In the genomic region with DNA sequence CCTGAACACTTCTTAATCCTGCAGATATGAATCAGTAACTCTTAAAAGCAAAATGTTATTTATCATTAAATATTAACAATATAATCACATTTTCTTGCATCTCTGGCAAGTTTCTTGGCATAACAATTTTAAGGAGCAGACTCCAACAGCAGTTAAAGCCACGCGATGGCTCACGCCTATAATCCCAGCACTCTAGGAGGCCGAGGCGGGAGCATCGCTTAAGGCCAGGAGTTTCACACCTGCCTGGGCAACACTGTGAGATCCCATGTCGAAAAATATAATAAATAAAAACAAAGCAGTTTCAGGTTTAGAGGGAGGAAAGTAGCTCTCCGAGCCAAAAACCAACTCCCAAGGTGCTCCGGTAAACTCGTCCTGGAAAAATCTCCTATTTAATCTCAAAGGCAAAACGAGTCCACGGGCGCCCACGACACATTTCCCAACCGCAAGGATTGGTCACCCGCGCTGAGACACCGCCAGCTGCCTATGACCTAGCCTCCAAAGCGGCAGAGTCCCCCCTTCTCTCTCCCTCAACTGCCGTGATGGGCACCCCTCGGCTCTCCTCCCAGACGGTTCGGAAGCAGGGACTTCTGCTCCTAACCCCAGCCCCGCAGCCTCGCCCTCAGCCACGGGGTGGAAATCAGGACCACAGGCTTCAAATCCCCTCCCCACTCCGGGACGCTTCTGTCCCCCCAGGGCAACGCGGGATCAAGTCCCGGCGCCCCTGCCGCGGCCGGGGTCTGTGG, we compare ENCODE assay signal across 8 cellular contexts. TPM values are rescaled to one million over a fixed set of nuclear protein-coding genes. Genes with fewer than 3 reads are reported as not detected.
DNase-seq lines count a peak whose midpoint lies in the region; ATAC-seq and TF ChIP-seq lines count a peak whose summit lies in the region.
"Not testable (repeated sequence)": the region's sequence is repeated elsewhere in the genome, so short reads cannot be mapped to it uniquely, and the experiment has no call there.

No MANE protein-coding gene starts in this region.

- POLR2A ChIA-PET in activated B cell treated with CpG ODN at 0.5 μM for 24 hours (lab: Charles Lee), result interaction anchor here (0.7 to 1.5 kb wide), 2 partner anchors 37 to 132 kb away, joined by 3 to 6 read pairs; a partner anchor contains a TSS

- TF ChIP-seq CTCF in Calu3 (IDR thresholded peaks at IDR 0.05; ENCODE audit: unreplicated experiment); KMS-11 (conservative IDR thresholded peaks at IDR 0.05; ENCODE audit: low read depth, low read length); activated B cell treated with CpG ODN at 0.5 μM for 24 hours (IDR thresholded peaks at IDR 0.05); hepatocyte (IDR thresholded peaks at IDR 0.05; ENCODE audit: poor library complexity); neural progenitor cell (IDR thresholded peaks at IDR 0.05); suprapubic skin (IDR thresholded peaks at IDR 0.05): not testable (repeated sequence)

- not testable (repeated sequence) for H3K27me3 Mint-ChIP-seq in Calu3 (ENCODE audit: unreplicated experiment); activated B cell treated with CpG ODN at 0.5 μM for 24 hours
- peaks cover 10% of the 10 kb centered on the region for H3K27me3 Mint-ChIP-seq in neural progenitor cell (ENCODE audit: insufficient read depth, low read depth)

- H3K4me1 Mint-ChIP-seq in Calu3 (ENCODE audit: low read depth, unreplicated experiment), result not testable (repeated sequence)
- peaks cover 56% of the 10 kb centered on the region for H3K4me1 Mint-ChIP-seq in activated B cell treated with CpG ODN at 0.5 μM for 24 hours
- peaks cover 28% of the 10 kb centered on the region for H3K4me1 Mint-ChIP-seq in neural progenitor cell

- not testable (repeated sequence) for H4K20me1 ChIP-seq in KMS-11 (ENCODE audit: insufficient read depth)
- H4K20me1 ChIP-seq in hepatocyte (ENCODE audit: insufficient read depth, poor library complexity, severe bottlenecking), result peaks cover 49% of the 10 kb centered on the region
- H4K20me1 ChIP-seq in neural progenitor cell (ENCODE audit: low read depth), result peaks cover 54% of the 10 kb centered on the region

- H3K9me2 ChIP-seq in hepatocyte (replicated peaks; ENCODE audit: insufficient read depth), result not testable (repeated sequence)

- peak overlapping the region; percentile 21 for H3K27ac Mint-ChIP-seq in Calu3 (ENCODE audit: unreplicated experiment)
- H3K27ac Mint-ChIP-seq in activated B cell treated with CpG ODN at 0.5 μM for 24 hours, result peak overlapping the region; percentile 91
- peak overlapping the region; percentile 78 for H3K27ac Mint-ChIP-seq in neural progenitor cell

- WGBS in hepatocyte (ENCODE audit: low lambda C conversion rate, missing lambda C conversion rate), result 6% methylated on average over 35 of the region's 35 CpGs
- WGBS in suprapubic skin, result 4% methylated on average over 21 of the region's 35 CpGs

- not testable (repeated sequence) for H3F3A ChIP-seq in neural progenitor cell (ENCODE audit: low read depth)

- H3K4me3 ChIP-seq in HAP-1 (peak overlapping the region; percentile 93), hepatocyte (peak overlapping the region; percentile 100), neural progenitor cell (peak overlapping the region; percentile 87), suprapubic skin (peak overlapping the region; percentile 95)
- H3K4me3 ChIP-seq in KMS-11 (IDR thresholded peaks at IDR 0.05; ENCODE audit: insufficient read depth, low read depth, low read length), result not testable (repeated sequence)

- intact Hi-C loops in Calu3 (cut with micrococcal nuclease; ENCODE audit: unreplicated experiment), result not testable (repeated sequence)
- intact Hi-C loops in activated B cell treated with CpG ODN at 0.5 μM for 24 hours (cut with micrococcal nuclease), result loop anchor here (10.0 kb wide), 1 partner anchor 404 kb away; a partner anchor contains a TSS

- TF ChIP-seq POLR2A in suprapubic skin (IDR thresholded peaks at IDR 0.05), result not testable (repeated sequence)

- H2AFZ ChIP-seq in KMS-11 (ENCODE audit: low read depth), result peak overlapping the region; percentile 63
- H2AFZ ChIP-seq in hepatocyte, result peak overlapping the region; percentile 46
- not testable (repeated sequence) for H2AFZ ChIP-seq in neural progenitor cell (replicated peaks)

- H3K27me3 ChIP-seq in HAP-1 (ENCODE audit: low read depth); KMS-11 (ENCODE audit: insufficient read depth, low read depth); hepatocyte; neural progenitor cell; suprapubic skin: not testable (repeated sequence)

- CTCF ChIA-PET in Calu3 (lab: Charles Lee), result interaction anchor here (0.6 kb wide), 1 partner anchor 561 kb away, joined by 3 read pairs; no protein-coding TSS in a partner anchor
- CTCF ChIA-PET in activated B cell treated with CpG ODN at 0.5 μM for 24 hours (lab: Charles Lee), result not testable (repeated sequence)

- H3K4me2 ChIP-seq in KMS-11, result peak overlapping the region; percentile 98
- H3K4me2 ChIP-seq in hepatocyte, result peak overlapping the region; percentile 76
- H3K4me2 ChIP-seq in neural progenitor cell, result peak overlapping the region; percentile 87

- not testable (repeated sequence) for ATAC-seq in activated B cell treated with CpG ODN at 0.5 μM for 24 hours (ENCODE audit: low read depth)

- H3K4me1 ChIP-seq in HAP-1, neural progenitor cell: not testable (repeated sequence)
- H3K4me1 ChIP-seq in KMS-11 (ENCODE audit: low read depth, poor library complexity, severe bottlenecking), result peaks cover 32% of the 10 kb centered on the region
- H3K4me1 ChIP-seq in hepatocyte (ENCODE audit: insufficient read depth), result peaks cover 14% of the 10 kb centered on the region
- peaks cover 33% of the 10 kb centered on the region for H3K4me1 ChIP-seq in suprapubic skin

- H3K79me2 ChIP-seq in KMS-11 (ENCODE audit: insufficient read depth, low read depth), result peaks cover 54% of the 10 kb centered on the region
- peaks cover 64% of the 10 kb centered on the region for H3K79me2 ChIP-seq in hepatocyte
- peaks cover 68% of the 10 kb centered on the region for H3K79me2 ChIP-seq in neural progenitor cell (ENCODE audit: low read depth)

- H3K36me3 ChIP-seq in HAP-1 (replicated peaks); KMS-11 (ENCODE audit: insufficient read depth); hepatocyte (replicated peaks; ENCODE audit: insufficient read depth, low read depth); neural progenitor cell; suprapubic skin: not testable (repeated sequence)

- H3K4me3 Mint-ChIP-seq in Calu3 (ENCODE audit: low read depth, unreplicated experiment) (peak overlapping the region; percentile 95), activated B cell treated with CpG ODN at 0.5 μM for 24 hours (peak overlapping the region; percentile 98), neural progenitor cell (peak overlapping the region; percentile 96)

- not testable (repeated sequence) for BruUV-seq in Calu3 (replicated peaks; lab: Mats Ljungman, UMichigan)

- in situ Hi-C loops in HAP-1 (cut with MboI; ENCODE audit: low sequenced_read_pairs), result not testable (repeated sequence)

- H3K36me3 Mint-ChIP-seq in Calu3 (ENCODE audit: insufficient read depth, unreplicated experiment) (peaks cover 16% of the 10 kb centered on the region), activated B cell treated with CpG ODN at 0.5 μM for 24 hours (ENCODE audit: low read depth) (peaks cover 22% of the 10 kb centered on the region)
- H3K36me3 Mint-ChIP-seq in neural progenitor cell, result not testable (repeated sequence)

- H3K27ac ChIP-seq in KMS-11 (peak overlapping the region; percentile 30; the same call in 1 of the 2 replicates), caudate nucleus (ENCODE audit: low read depth, low read length) (peak overlapping the region; percentile 96), hepatocyte (peak overlapping the region; percentile 98), neural progenitor cell (peak overlapping the region; percentile 96), suprapubic skin (peak overlapping the region; percentile 97)

- H3K9me3 Mint-ChIP-seq in Calu3 (ENCODE audit: low read depth, unreplicated experiment); activated B cell treated with CpG ODN at 0.5 μM for 24 hours; neural progenitor cell: not testable (repeated sequence)

- not testable (repeated sequence) for DNase-seq in Calu3, activated B cell treated with CpG ODN at 0.5 μM for 24 hours
- DNase-seq in HAP-1 (ENCODE audit: low spot score in 2 of 2) (peak in 1 of 2 experiments; percentile 41), caudate nucleus (lab: John Stamatoyannopoulos, UW) (peak in 10 of 61 donors; percentile 3 to 58 (median 34)), hepatocyte (ENCODE audit: low spot score) (peak; percentile 20), neural progenitor cell (ENCODE audit: low spot score) (peak; percentile 20), suprapubic skin (ENCODE audit: low spot score in 2 of 2) (peak in 1 of 2 donors; percentile 76)

- not testable (repeated sequence) for TF ChIP-seq EP300 in suprapubic skin (IDR thresholded peaks at IDR 0.05)

- H3K9me3 ChIP-seq in HAP-1; hepatocyte (ENCODE audit: low read depth); neural progenitor cell (ENCODE audit: low read depth); suprapubic skin: not testable (repeated sequence)

- H3K9ac ChIP-seq in KMS-11, result peak overlapping the region; percentile 62; the same call in 1 of the 2 replicates
- peak overlapping the region; percentile 93 for H3K9ac ChIP-seq in neural progenitor cell

RNA-seq across cellular contexts. Expression of a gene that starts 37.5 kb away (rescaled TPM):
- total RNA-seq in Calu3 (2022), result 4.3 and 5.5 TPM in 2 replicates
- total RNA-seq in activated B cell treated with CpG ODN at 0.5 μM for 24 hours, result 12.8 and 13.2 TPM in 2 replicates
- 9.4 and 15.9 TPM in 2 replicates for total RNA-seq in hepatocyte
- 6.9 and 7.2 TPM in 2 replicates for polyA plus RNA-seq in hepatocyte
- total RNA-seq in neural progenitor cell (ENCODE audit: low replicate concordance), result 9.2 and 18.8 TPM in 2 replicates
- total RNA-seq in suprapubic skin, result 10 to 100 TPM in 1 of 4 donors, 1 to 10 TPM in 3; 6.2 to 17.9 (median 6.7) TPM

Comparison
In these comparisons a context has a peak if more than half of its experiments do, and no peak if none do; other contexts are left out.
1. H3K27ac Mint-ChIP-seq: peak in every context shown above with its lines; median percentile 91 in activated B cell treated with CpG ODN at 0.5 μM for 24 hours; 78 in neural progenitor cell; 21 in Calu3.
2. H3K27ac ChIP-seq: peak in every context shown above with its lines; median percentile 98 in hepatocyte; 97 in suprapubic skin; 96 in caudate nucleus; 96 in neural progenitor cell; 30 in KMS-11.